27 cellular contexts compared by ENCODE assay signal in genomic region chr1:177247777-177248176, GRCh38.
DNase-seq lines count a peak whose midpoint lies in the region; ATAC-seq and TF ChIP-seq lines count a peak whose summit lies in the region.
"Had no signal": no experiment of that assay in that cellular context is flagged by ENCODE, and none has a peak within 500 bp of the region (broad histone marks: within the 10 kb centered on the region; RNA-seq: fewer than 3 reads in every experiment).

No MANE protein-coding gene starts in this region.

- H3K4me3 ChIP-seq in gastroesophageal sphincter = no peak overlapping the region
- no peak overlapping the region for H3K4me3 ChIP-seq in trophoblast cell (ENCODE audit: low read depth, low read length)
- no peak overlapping the region for H3K4me3 ChIP-seq in SK-N-SH (ENCODE audit: low read depth in 2 of 2, low read length in 1 of 2)
- H3K4me3 ChIP-seq: MG63, SJSA1 had no signal

- no peak overlapping the region for H2BK5ac ChIP-seq in trophoblast cell (ENCODE audit: low read depth, low read length, poor library complexity)

- TF ChIP-seq POLR2A in gastroesophageal sphincter (IDR thresholded peaks at IDR 0.05) = no peak

- H4K91ac ChIP-seq in trophoblast cell (ENCODE audit: low read depth, low read length) = no peak overlapping the region

- H3K36me3 Mint-ChIP-seq in chondrocyte (ENCODE audit: low read depth) = no peaks in the 10 kb centered on the region
- H3K36me3 Mint-ChIP-seq: CD14-positive monocyte; CD8-positive, alpha-beta memory T cell had no signal

- H3K27me3 ChIP-seq in gastroesophageal sphincter (no peaks in the 10 kb centered on the region), trophoblast cell (ENCODE audit: insufficient read depth, low read length) (no peaks in the 10 kb centered on the region), SK-N-SH (ENCODE audit: insufficient read depth) (no peaks in the 10 kb centered on the region)
- H3K27me3 ChIP-seq: BE2C, MG63, SJSA1 had no signal

- H3K14ac ChIP-seq in trophoblast cell (ENCODE audit: low read length) = no peak overlapping the region

- POLR2A ChIA-PET in SK-N-SH (lab: Yijun Ruan, JAX) = no interaction called here

- no peaks in the 10 kb centered on the region for H3K9me2 ChIP-seq in SK-N-SH

- H3K79me2 ChIP-seq in trophoblast cell (ENCODE audit: control insufficient read depth, insufficient read depth, low read length, poor library complexity) (no peaks in the 10 kb centered on the region), SK-N-SH (ENCODE audit: insufficient read depth) (no peaks in the 10 kb centered on the region)

- CTCF ChIA-PET in SK-N-SH (lab: Yijun Ruan, JAX) = no interaction called here

- H3K9ac ChIP-seq in trophoblast cell (ENCODE audit: low read length) (peak overlapping the region; percentile 56), SK-N-SH (no peak overlapping the region)

- H3K27ac ChIP-seq in gastroesophageal sphincter = peak overlapping the region; percentile 62 to 76 (median 69)
- no peak overlapping the region for H3K27ac ChIP-seq in trophoblast cell (ENCODE audit: low read depth, low read length)
- no peak overlapping the region for H3K27ac ChIP-seq in SK-N-SH (ENCODE audit: low read depth in 2 of 2, low read length in 1 of 2)
- H3K27ac ChIP-seq: SJSA1 had no signal

- H3K27me3 Mint-ChIP-seq in chondrocyte (ENCODE audit: low read depth) = peaks cover 14% of the 10 kb centered on the region
- H3K27me3 Mint-ChIP-seq: CD8-positive, alpha-beta memory T cell had no signal

- TF ChIP-seq EP300 in gastroesophageal sphincter (IDR thresholded peaks at IDR 0.05) (no peak), SK-N-SH (IDR thresholded peaks at IDR 0.05; ENCODE audit: borderline replicate concordance in 1 of 2, low read depth in 1 of 2, low read length in 1 of 2) (no peak)

- 55 to 80% methylated on average over 2 to 7 of the region's 8 CpGs for WGBS in gastroesophageal sphincter (ENCODE audit: low coverage in 1 of 2), 2 donors
- WGBS in trophoblast cell (ENCODE audit: extremely low coverage, insufficient coverage, insufficient read length) = no CpG with 5 or more reads among the region's 8 CpGs
- WGBS in SK-N-SH (ENCODE audit: low lambda C conversion rate) = 55% methylated on average over 8 of the region's 8 CpGs

- no peak overlapping the region for H2BK12ac ChIP-seq in trophoblast cell (ENCODE audit: low read length)

- no peaks in the 10 kb centered on the region for H4K20me1 ChIP-seq in SK-N-SH (ENCODE audit: insufficient read depth)

- H3K4ac ChIP-seq in trophoblast cell (ENCODE audit: low read depth, low read length) = no peak overlapping the region

- H2BK120ac ChIP-seq in trophoblast cell (ENCODE audit: insufficient read depth, low read length, poor library complexity) = no peak overlapping the region

- H3F3A ChIP-seq in SK-N-SH (replicated peaks; ENCODE audit: insufficient read depth) = no peaks in the 10 kb centered on the region

- no peak overlapping the region for H2AK5ac ChIP-seq in trophoblast cell (ENCODE audit: low read length)

- ATAC-seq in gastroesophageal sphincter (no peak), GM18520 (IDR thresholded peaks at IDR 0.05; ENCODE audit: unreplicated experiment) (no peak), GM21447 (IDR thresholded peaks at IDR 0.05; ENCODE audit: unreplicated experiment) (no peak)
- ATAC-seq: PC-3 had no signal

- H4K8ac ChIP-seq in trophoblast cell (ENCODE audit: low read depth, low read length) = no peak overlapping the region

- TF ChIP-seq CTCF in chondrocyte (IDR thresholded peaks at IDR 0.05) = no peak
- TF ChIP-seq CTCF in gastroesophageal sphincter (IDR thresholded peaks at IDR 0.05) = no peak
- no peak for TF ChIP-seq CTCF in SK-N-SH (IDR thresholded peaks at IDR 0.05)

- H3K18ac ChIP-seq in trophoblast cell (ENCODE audit: low read length) = no peak overlapping the region

- peaks cover 24% of the 10 kb centered on the region for H3K4me1 Mint-ChIP-seq in chondrocyte (ENCODE audit: low read depth)
- H3K4me1 Mint-ChIP-seq: CD14-positive monocyte; CD8-positive, alpha-beta memory T cell had no signal

- H3K9me3 ChIP-seq in gastroesophageal sphincter = no peaks in the 10 kb centered on the region
- H3K9me3 ChIP-seq in trophoblast cell (ENCODE audit: insufficient read depth, low read depth, low read length) = no peaks in the 10 kb centered on the region
- no peaks in the 10 kb centered on the region for H3K9me3 ChIP-seq in SK-N-SH
- H3K9me3 ChIP-seq: BE2C, MG63, SJSA1 had no signal

- peak overlapping the region; percentile 18 for H3K27ac Mint-ChIP-seq in chondrocyte (ENCODE audit: unreplicated experiment)
- H3K27ac Mint-ChIP-seq: CD14-positive monocyte; CD8-positive, alpha-beta memory T cell had no signal

- H2AFZ ChIP-seq in trophoblast cell (ENCODE audit: insufficient read depth, low read length, poor library complexity) (no peak overlapping the region), SK-N-SH (ENCODE audit: low read depth) (no peak overlapping the region)

- no peak overlapping the region for H3K4me2 ChIP-seq in trophoblast cell (ENCODE audit: low read length)
- no peak overlapping the region for H3K4me2 ChIP-seq in SK-N-SH

- TF ChIP-seq RAD21 in SK-N-SH (IDR thresholded peaks at IDR 0.05; ENCODE audit: low read length) = no peak

- no peaks in the 10 kb centered on the region for H3K9me3 Mint-ChIP-seq in chondrocyte (ENCODE audit: low read depth)

- H3K23ac ChIP-seq in trophoblast cell (ENCODE audit: low read length) = no peak overlapping the region

- no peak overlapping the region for H3K4me3 Mint-ChIP-seq in chondrocyte (ENCODE audit: unreplicated experiment)
- H3K4me3 Mint-ChIP-seq: CD14-positive monocyte; CD8-positive, alpha-beta memory T cell had no signal

- H3K36me3 ChIP-seq in gastroesophageal sphincter = no peaks in the 10 kb centered on the region
- H3K36me3 ChIP-seq in trophoblast cell (ENCODE audit: control insufficient read depth in 1 of 2, insufficient read depth in 2 of 2, low read length in 2 of 2) = no peaks in the 10 kb centered on the region
- peaks cover 0 to 3% of the 10 kb centered on the region in 2 experiments for H3K36me3 ChIP-seq in SK-N-SH (replicated peaks in 1 of 2; ENCODE audit: control insufficient read depth in 1 of 2, insufficient read depth in 2 of 2, low read length in 1 of 2)
- H3K36me3 ChIP-seq: BE2C, MG63, SJSA1 had no signal

- H3K4me1 ChIP-seq in gastroesophageal sphincter (peaks cover 5 to 38% (median 18%) of the 10 kb centered on the region in 3 donors), trophoblast cell (ENCODE audit: control insufficient read depth in 1 of 2, insufficient read depth in 2 of 2, low read length in 2 of 2) (no peaks in the 10 kb centered on the region), SK-N-SH (ENCODE audit: control insufficient read depth in 1 of 2, insufficient read depth in 2 of 2, low read depth in 1 of 2, low read length in 1 of 2) (peaks cover 0 to 10% of the 10 kb centered on the region in 2 experiments; a peak in 1 of 4 replicates)
- H3K4me1 ChIP-seq: BE2C, SJSA1 had no signal

- no peak overlapping the region for H4K12ac ChIP-seq in trophoblast cell (ENCODE audit: low read depth, low read length)

- H3K79me1 ChIP-seq in trophoblast cell (ENCODE audit: low read length) = no peaks in the 10 kb centered on the region

- DNase-seq in chondrocyte (ENCODE audit: low spot score) (no peak), trophoblast cell (no peak), SK-N-SH (no peak), LoVo (ENCODE audit: low spot score) (no peak)
- DNase-seq: BE2C; CD8-positive, alpha-beta memory T cell; DMS 273 treated with DMSO at 0.1 percent for 48 hours; DMS79; EL; GF-D8; HCEC 1CT; KBM-7; MG63; NCI-H1105 treated with DMSO at 0.1 percent for 48 hours; NCI-H146; NCI-H1930; NCI-H2107; NCI-H446; NCI-H524 treated with DMSO at 0.1 percent for 48 hours; NCI-H774; NK-92 treated with Interleukin-12 subunit alpha and Interleukin-12 subunit beta, amount 100 ng/mL, for 24 hours; PC-3 had no signal

TF ChIP-seq in SK-N-SH, 30 proteins besides CTCF, POLR2A, EP300 and RAD21:
- no peak for TF ChIP-seq POLR2AphosphoS5 (IDR thresholded peaks at IDR 0.05; ENCODE audit: low read depth, low read length)
- no peak for TF ChIP-seq FOXJ3 (CRISPR knock-in tag; IDR thresholded peaks at IDR 0.05)
- no peak for TF ChIP-seq USF1 (IDR thresholded peaks at IDR 0.05; ENCODE audit: borderline replicate concordance, low read depth)
TF ChIP-seq in SK-N-SH: peak in this region for 0.

Comparison
In these comparisons a context has a peak if more than half of its experiments do, and no peak if none do; other contexts are left out.
1. H3K27ac ChIP-seq: peak in gastroesophageal sphincter (4 of 4); none in trophoblast cell (single experiment) and SK-N-SH (0 of 2).